18 cellular contexts compared by ENCODE assay signal in the genomic region with DNA sequence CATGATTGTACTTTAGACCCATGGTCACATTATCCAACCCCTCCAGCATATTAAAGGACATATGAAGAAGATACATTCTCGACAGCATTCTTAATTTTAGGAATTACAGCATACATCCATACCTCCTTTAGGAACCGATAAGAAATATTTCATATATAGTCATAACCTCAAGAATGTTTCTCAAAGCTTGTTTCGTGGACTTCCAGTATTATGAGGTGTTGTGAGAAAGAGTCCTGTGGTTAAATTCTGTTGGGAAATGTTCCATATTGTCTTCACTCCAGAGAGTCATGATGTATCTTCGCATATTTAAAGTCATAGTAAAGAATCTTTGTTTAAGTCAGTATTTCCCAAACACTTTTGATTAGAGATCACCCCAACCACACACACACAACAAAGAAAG.
"Had no signal": no experiment of that assay in that cellular context is flagged by ENCODE, and none has a peak within 500 bp of the region (broad histone marks: within the 10 kb centered on the region; RNA-seq: fewer than 3 reads in every experiment).

No MANE protein-coding gene starts in this region.

- H3K27me3 ChIP-seq: gastrocnemius medialis, suprapubic skin, transverse colon, uterus had no signal

- H3K9me3 ChIP-seq: gastrocnemius medialis, heart right ventricle, psoas muscle, suprapubic skin, transverse colon, uterus had no signal

- DNase-seq: activated CD4-positive, CD25-positive, alpha-beta regulatory T cell treated with anti-CD3 and anti-CD28 coated beads, Interleukin-2, amount 50 U/mL, for 72 hours; activated gamma-delta T cell; amygdala; gastrocnemius medialis; heart right ventricle; left ventricle myocardium superior; occipital lobe; psoas muscle; right cardiac atrium; small intestine; stimulated activated CD4-positive, alpha-beta T cell treated with anti-CD3 and anti-CD28 coated beads, Interleukin-4, amount 100 ng/mL, for 1 hour; stimulated activated naive CD8-positive, alpha-beta T cell treated with anti-CD3 and anti-CD28 coated beads, Interleukin-15, amount 100 ng/mL, for 72 hours; SW 1271; T-helper 2 cell; transverse colon; uterus had no signal

- H3K4me1 ChIP-seq: gastrocnemius medialis, heart right ventricle, psoas muscle, suprapubic skin, transverse colon, uterus had no signal

- H3K36me3 ChIP-seq: gastrocnemius medialis, heart right ventricle, suprapubic skin, transverse colon, uterus had no signal

- ATAC-seq: gastrocnemius medialis; heart right ventricle; left ventricle myocardium superior; psoas muscle; right cardiac atrium; stimulated activated naive CD8-positive, alpha-beta T cell treated with anti-CD3 and anti-CD28 coated beads, Interleukin-15, amount 100 ng/mL, for 72 hours had no signal

- H3K4me3 ChIP-seq: gastrocnemius medialis, heart right ventricle, psoas muscle, suprapubic skin, transverse colon, uterus had no signal

- H3K27ac ChIP-seq: gastrocnemius medialis, heart right ventricle, psoas muscle, suprapubic skin, transverse colon, uterus, VCaP had no signal
